Comparison of ENCODE assay signal across 18 cellular contexts in the genomic region with DNA sequence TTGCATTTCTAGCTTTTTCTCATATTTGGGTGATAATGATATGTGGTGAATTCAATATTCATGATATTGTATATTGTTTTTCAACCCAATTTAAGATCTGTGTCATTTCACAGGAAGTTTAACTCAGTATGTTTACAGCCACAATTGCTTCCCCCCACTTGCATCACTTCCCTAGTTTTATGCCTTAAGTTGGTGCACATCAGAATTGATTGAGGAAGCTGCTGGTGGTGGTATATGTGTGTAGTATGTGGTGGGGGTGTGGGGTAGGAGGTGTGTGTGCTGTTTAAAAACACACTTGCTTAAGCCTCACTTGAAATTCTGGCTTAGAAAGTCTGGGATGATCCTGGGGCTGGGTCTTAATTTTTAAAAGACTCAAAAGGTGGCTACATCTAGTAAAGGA.
DNase-seq lines count a peak whose midpoint lies in the region; ATAC-seq and TF ChIP-seq lines count a peak whose summit lies in the region.
"Had no signal": no experiment of that assay in that cellular context is flagged by ENCODE, and none has a peak within 500 bp of the region (broad histone marks: within the 10 kb centered on the region; RNA-seq: fewer than 3 reads in every experiment).

No MANE protein-coding gene starts in this region.

- H3K4me1 Mint-ChIP-seq in activated naive CD4-positive, alpha-beta T cell treated with anti-CD3 and anti-CD28 coated beads, Interleukin-2, amount 10 ng/mL, durations not matched to agents 7 days and 5 days, result peaks cover 27% of the 10 kb centered on the region
- peaks cover 43% of the 10 kb centered on the region for H3K4me1 Mint-ChIP-seq in activated CD8-positive, alpha-beta T cell treated with anti-CD3 and anti-CD28 coated beads for 36 hours (ENCODE audit: low read depth)
- H3K4me1 Mint-ChIP-seq in natural killer cell treated with Interleukin-12 subunit alpha and Interleukin-12 subunit beta and Interleukin-15 and Interleukin-18, amount 100 ng/mL, for 72 hours (ENCODE audit: low read depth in 2 of 2), result peaks cover 41 to 42% of the 10 kb centered on the region in 2 donors

- POLR2A ChIA-PET in activated CD8-positive, alpha-beta T cell treated with anti-CD3 and anti-CD28 coated beads for 36 hours (lab: Charles Lee), result no interaction called here

- peaks cover 5% of the 10 kb centered on the region for H3K9me3 Mint-ChIP-seq in activated naive CD4-positive, alpha-beta T cell treated with anti-CD3 and anti-CD28 coated beads, Interleukin-2, amount 10 ng/mL, durations not matched to agents 7 days and 5 days
- peaks cover 0 to 4% of the 10 kb centered on the region in 2 donors for H3K9me3 Mint-ChIP-seq in activated naive CD4-positive, alpha-beta T cell treated with anti-CD3 and anti-CD28 coated beads, Interleukin-2, amount 50 U/mL, for 72 hours
- H3K9me3 Mint-ChIP-seq in activated CD8-positive, alpha-beta T cell treated with anti-CD3 and anti-CD28 coated beads for 36 hours, result peaks cover 6% of the 10 kb centered on the region
- H3K9me3 Mint-ChIP-seq in natural killer cell treated with Interleukin-12 subunit alpha and Interleukin-12 subunit beta and Interleukin-15 and Interleukin-18, amount 100 ng/mL, for 72 hours, result peaks cover 7% of the 10 kb centered on the region
- H3K9me3 Mint-ChIP-seq: activated B cell treated with CpG ODN at 0.5 μM for 24 hours had no signal

- peak; percentile 23 for DNase-seq in activated naive CD4-positive, alpha-beta T cell treated with anti-CD3 and anti-CD28 coated beads, Interleukin-2, amount 10 ng/mL, durations not matched to agents 7 days and 5 days
- DNase-seq in activated naive CD4-positive, alpha-beta T cell treated with anti-CD3 and anti-CD28 coated beads, Interleukin-2, amount 50 U/mL, for 72 hours (ENCODE audit: low spot score in 2 of 2), result no peak
- DNase-seq in NB4 (ENCODE audit: low read depth), result peak; percentile 93
- peak; percentile 4 for DNase-seq in activated CD8-positive, alpha-beta T cell treated with anti-CD3 and anti-CD28 coated beads for 36 hours
- peak; percentile 73 for DNase-seq in natural killer cell treated with Interleukin-12 subunit alpha and Interleukin-12 subunit beta and Interleukin-15 and Interleukin-18, amount 100 ng/mL, for 72 hours (ENCODE audit: low spot score)
- DNase-seq in COLO668 (lab: John Stamatoyannopoulos, UW; ENCODE audit: unreplicated experiment), result no peak
- no peak for DNase-seq in NCI-H2029 treated with DMSO at 0.1 percent for 48 hours (lab: John Stamatoyannopoulos, UW)
- no peak for DNase-seq in hippocampal formation (lab: John Stamatoyannopoulos, UW)
- DNase-seq: ACHN; activated B cell treated with CpG ODN at 0.5 μM for 24 hours; activated T-cell treated with anti-CD3 and anti-CD28 coated beads, Interleukin-2, amount 50 U/mL, for 4 hours; effector CD4-positive, alpha-beta T cell; foreskin melanocyte; NCI-H1694; NCI-H524 treated with DMSO at 0.1 percent for 48 hours; SHP77 treated with DMSO at 0.1 percent for 48 hours; stimulated activated CD4-positive, alpha-beta T cell treated with anti-CD3 and anti-CD28 coated beads, Interleukin-2, amount 100 ng/mL, for 48 hours had no signal

- ATAC-seq in activated naive CD4-positive, alpha-beta T cell treated with anti-CD3 and anti-CD28 coated beads, Interleukin-2, amount 50 U/mL, for 72 hours, result no peak
- ATAC-seq in activated CD8-positive, alpha-beta T cell treated with anti-CD3 and anti-CD28 coated beads for 36 hours, result no peak
- ATAC-seq in natural killer cell treated with Interleukin-12 subunit alpha and Interleukin-12 subunit beta and Interleukin-15 and Interleukin-18, amount 100 ng/mL, for 72 hours, result peak; percentile 87 to 91
- ATAC-seq: activated T-cell treated with anti-CD3 and anti-CD28 coated beads, Interleukin-2, amount 50 U/mL, for 4 hours had no signal

- peak overlapping the region; percentile 9 for H3K4me3 Mint-ChIP-seq in activated naive CD4-positive, alpha-beta T cell treated with anti-CD3 and anti-CD28 coated beads, Interleukin-2, amount 10 ng/mL, durations not matched to agents 7 days and 5 days
- H3K4me3 Mint-ChIP-seq in activated CD8-positive, alpha-beta T cell treated with anti-CD3 and anti-CD28 coated beads for 36 hours, result no peak overlapping the region
- H3K4me3 Mint-ChIP-seq in natural killer cell treated with Interleukin-12 subunit alpha and Interleukin-12 subunit beta and Interleukin-15 and Interleukin-18, amount 100 ng/mL, for 72 hours, result peak overlapping the region; percentile 66
- H3K4me3 Mint-ChIP-seq: activated B cell treated with CpG ODN at 0.5 μM for 24 hours; activated T-cell treated with anti-CD3 and anti-CD28 coated beads, Interleukin-2, amount 50 U/mL, for 4 hours; IgD-negative memory B cell had no signal

- CTCF ChIA-PET in activated naive CD4-positive, alpha-beta T cell treated with anti-CD3 and anti-CD28 coated beads, Interleukin-2, amount 10 ng/mL, durations not matched to agents 7 days and 5 days (lab: Charles Lee), result interaction anchor here (1.4 to 2.5 kb wide), 4 partner anchors 10 to 287 kb away, joined by 3 to 12 read pairs (median 4); no protein-coding TSS in a partner anchor
- CTCF ChIA-PET in activated CD8-positive, alpha-beta T cell treated with anti-CD3 and anti-CD28 coated beads for 36 hours (lab: Charles Lee), result interaction anchor here (1.0 kb wide), 1 partner anchor 11 kb away, joined by 3 read pairs; no protein-coding TSS in a partner anchor

- no peak for TF ChIP-seq CTCF in NB4 (IDR thresholded peaks at IDR 0.05; ENCODE audit: low read depth, low read length)
- TF ChIP-seq CTCF in activated CD8-positive, alpha-beta T cell treated with anti-CD3 and anti-CD28 coated beads for 36 hours (IDR thresholded peaks at IDR 0.05), result no peak

- H3K4me3 ChIP-seq in NB4 (ENCODE audit: low read depth, low read length), result no peak overlapping the region

- peak overlapping the region; percentile 47 for H3K27ac Mint-ChIP-seq in activated naive CD4-positive, alpha-beta T cell treated with anti-CD3 and anti-CD28 coated beads, Interleukin-2, amount 10 ng/mL, durations not matched to agents 7 days and 5 days
- no peak overlapping the region for H3K27ac Mint-ChIP-seq in activated naive CD4-positive, alpha-beta T cell treated with anti-CD3 and anti-CD28 coated beads, Interleukin-2, amount 50 U/mL, for 72 hours
- peak overlapping the region; percentile 58 for H3K27ac Mint-ChIP-seq in activated CD8-positive, alpha-beta T cell treated with anti-CD3 and anti-CD28 coated beads for 36 hours
- peak overlapping the region; percentile 48 to 94 for H3K27ac Mint-ChIP-seq in natural killer cell treated with Interleukin-12 subunit alpha and Interleukin-12 subunit beta and Interleukin-15 and Interleukin-18, amount 100 ng/mL, for 72 hours
- H3K27ac Mint-ChIP-seq: activated B cell treated with CpG ODN at 0.5 μM for 24 hours, IgD-negative memory B cell had no signal

- peaks cover 13% of the 10 kb centered on the region for H3K36me3 Mint-ChIP-seq in activated naive CD4-positive, alpha-beta T cell treated with anti-CD3 and anti-CD28 coated beads, Interleukin-2, amount 10 ng/mL, durations not matched to agents 7 days and 5 days
- H3K36me3 Mint-ChIP-seq in activated naive CD4-positive, alpha-beta T cell treated with anti-CD3 and anti-CD28 coated beads, Interleukin-2, amount 50 U/mL, for 72 hours, result peaks cover 23 to 32% of the 10 kb centered on the region in 2 donors
- H3K36me3 Mint-ChIP-seq in activated CD8-positive, alpha-beta T cell treated with anti-CD3 and anti-CD28 coated beads for 36 hours (ENCODE audit: low read depth), result peaks cover 27% of the 10 kb centered on the region
- peaks cover 16% of the 10 kb centered on the region for H3K36me3 Mint-ChIP-seq in natural killer cell treated with Interleukin-12 subunit alpha and Interleukin-12 subunit beta and Interleukin-15 and Interleukin-18, amount 100 ng/mL, for 72 hours

- no peak for TF ChIP-seq POLR2A in NB4 (IDR thresholded peaks at IDR 0.05; ENCODE audit: extremely low read depth, insufficient read length)

- H3K27me3 Mint-ChIP-seq in activated naive CD4-positive, alpha-beta T cell treated with anti-CD3 and anti-CD28 coated beads, Interleukin-2, amount 10 ng/mL, durations not matched to agents 7 days and 5 days, result no peaks in the 10 kb centered on the region
- no peaks in the 10 kb centered on the region for H3K27me3 Mint-ChIP-seq in activated CD8-positive, alpha-beta T cell treated with anti-CD3 and anti-CD28 coated beads for 36 hours
- no peaks in the 10 kb centered on the region for H3K27me3 Mint-ChIP-seq in natural killer cell treated with Interleukin-12 subunit alpha and Interleukin-12 subunit beta and Interleukin-15 and Interleukin-18, amount 100 ng/mL, for 72 hours
- H3K27me3 Mint-ChIP-seq: activated B cell treated with CpG ODN at 0.5 μM for 24 hours, IgD-negative memory B cell had no signal

- intact Hi-C loops in activated CD8-positive, alpha-beta T cell treated with anti-CD3 and anti-CD28 coated beads for 36 hours (cut with micrococcal nuclease), result no loop called here

Comparison
In these comparisons a context has a peak if more than half of its experiments do, and no peak if none do; other contexts are left out.
1. DNase-seq: peak in activated naive CD4-positive, alpha-beta T cell treated with anti-CD3 and anti-CD28 coated beads, Interleukin-2, amount 10 ng/mL, durations not matched to agents 7 days and 5 days (single experiment), NB4 (single experiment), activated CD8-positive, alpha-beta T cell treated with anti-CD3 and anti-CD28 coated beads for 36 hours (single experiment) and natural killer cell treated with Interleukin-12 subunit alpha and Interleukin-12 subunit beta and Interleukin-15 and Interleukin-18, amount 100 ng/mL, for 72 hours (single experiment); none in activated naive CD4-positive, alpha-beta T cell treated with anti-CD3 and anti-CD28 coated beads, Interleukin-2, amount 50 U/mL, for 72 hours (0 of 2), COLO668 (single experiment), NCI-H2029 treated with DMSO at 0.1 percent for 48 hours (single experiment) and hippocampal formation (0 of 2).
2. H3K27ac Mint-ChIP-seq: peak in activated naive CD4-positive, alpha-beta T cell treated with anti-CD3 and anti-CD28 coated beads, Interleukin-2, amount 10 ng/mL, durations not matched to agents 7 days and 5 days (single experiment), activated CD8-positive, alpha-beta T cell treated with anti-CD3 and anti-CD28 coated beads for 36 hours (single experiment) and natural killer cell treated with Interleukin-12 subunit alpha and Interleukin-12 subunit beta and Interleukin-15 and Interleukin-18, amount 100 ng/mL, for 72 hours (2 of 2); none in activated naive CD4-positive, alpha-beta T cell treated with anti-CD3 and anti-CD28 coated beads, Interleukin-2, amount 50 U/mL, for 72 hours (0 of 2).
3. ATAC-seq: peak in natural killer cell treated with Interleukin-12 subunit alpha and Interleukin-12 subunit beta and Interleukin-15 and Interleukin-18, amount 100 ng/mL, for 72 hours (2 of 2); none in activated naive CD4-positive, alpha-beta T cell treated with anti-CD3 and anti-CD28 coated beads, Interleukin-2, amount 50 U/mL, for 72 hours (0 of 2) and activated CD8-positive, alpha-beta T cell treated with anti-CD3 and anti-CD28 coated beads for 36 hours (single experiment).